Comparison of ENCODE assay signal across 8 cellular contexts in the genomic region with DNA sequence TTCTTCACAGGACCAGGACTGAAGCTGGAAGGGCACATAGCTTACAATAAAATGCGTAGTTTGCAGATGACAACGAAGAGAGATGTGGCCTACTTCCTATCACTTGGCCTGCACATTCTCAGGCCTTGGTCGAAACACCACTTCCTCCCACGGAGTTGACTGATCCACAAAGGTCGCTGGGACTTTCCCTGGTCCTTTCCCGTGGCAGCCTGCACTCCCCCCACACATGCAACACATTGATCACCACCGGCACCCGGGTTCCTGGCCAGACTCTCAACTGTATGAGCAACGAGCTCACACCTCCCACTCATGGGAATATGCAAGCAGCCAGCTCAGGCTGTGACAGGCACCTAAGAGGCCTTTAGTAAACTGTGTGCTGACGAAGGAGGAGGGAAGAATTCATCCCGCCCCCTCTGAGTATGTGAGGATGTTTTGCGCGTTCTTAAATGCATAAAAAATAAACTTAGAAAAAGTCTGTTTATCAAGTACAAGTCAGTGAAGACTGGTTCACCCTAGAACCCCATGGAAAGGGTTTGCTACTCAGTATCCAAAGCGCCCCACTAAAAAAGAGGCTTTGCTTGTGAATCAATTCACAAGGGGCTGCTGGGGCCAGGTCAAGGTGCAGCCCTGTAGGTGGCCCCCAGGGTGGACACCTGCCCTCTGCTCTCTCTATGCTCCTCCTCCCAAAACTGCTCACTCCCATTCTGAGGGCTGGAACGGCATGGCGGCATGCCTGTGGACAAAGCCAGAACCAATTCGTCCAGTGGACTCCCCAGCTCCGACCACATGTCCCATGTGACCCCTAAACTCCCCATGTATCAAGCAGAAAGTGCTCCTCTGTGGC.
DNase-seq lines count a peak whose midpoint lies in the region; ATAC-seq and TF ChIP-seq lines count a peak whose summit lies in the region.

No MANE protein-coding gene starts in this region.

- ATAC-seq in GM19023 (IDR thresholded peaks at IDR 0.05; ENCODE audit: unreplicated experiment) (peak; percentile 93), HG03097 (IDR thresholded peaks at IDR 0.05; ENCODE audit: low FRiP score, unreplicated experiment) (peak; percentile 79), foreskin keratinocyte (no peak)
- ATAC-seq in activated CD8-positive, alpha-beta T cell treated with anti-CD3 and anti-CD28 coated beads for 36 hours, result peak; percentile 88

- peaks cover 36% of the 10 kb centered on the region for H3K9me3 Mint-ChIP-seq in activated CD8-positive, alpha-beta T cell treated with anti-CD3 and anti-CD28 coated beads for 36 hours

- DNase-seq in activated CD8-positive, alpha-beta T cell treated with anti-CD3 and anti-CD28 coated beads for 36 hours, result peak; percentile 96
- DNase-seq in glomerular endothelial cell (ENCODE audit: extremely low read depth, low read depth, low spot score) (peak; percentile 7), SW480 (ENCODE audit: low spot score) (no peak), foreskin keratinocyte (no peak), NOMO-1 (lab: John Stamatoyannopoulos, UW; ENCODE audit: unreplicated experiment in 2 of 2) (no peak)
- DNase-seq in stimulated activated CD8-positive, alpha-beta memory T cell treated with anti-CD3 and anti-CD28 coated beads, Interleukin-7, amount 100 ng/mL, for 4 hours (ENCODE audit: low read depth in 2 of 2), result peak; percentile 64 to 67

- peak overlapping the region; percentile 99 for H3K27ac Mint-ChIP-seq in activated CD8-positive, alpha-beta T cell treated with anti-CD3 and anti-CD28 coated beads for 36 hours

- CTCF ChIA-PET in activated CD8-positive, alpha-beta T cell treated with anti-CD3 and anti-CD28 coated beads for 36 hours (lab: Charles Lee), result interaction anchor here (0.7 to 1.3 kb wide), 5 partner anchors 12 to 156 kb away, joined by 3 to 5 read pairs (median 3); partner anchors contain the start of gene TRAPPC12

- no peaks in the 10 kb centered on the region for H3K27me3 ChIP-seq in foreskin keratinocyte

- no peaks in the 10 kb centered on the region for H3K4me1 ChIP-seq in foreskin keratinocyte

- H3K27me3 Mint-ChIP-seq in activated CD8-positive, alpha-beta T cell treated with anti-CD3 and anti-CD28 coated beads for 36 hours, result no peaks in the 10 kb centered on the region

- POLR2A ChIA-PET in activated CD8-positive, alpha-beta T cell treated with anti-CD3 and anti-CD28 coated beads for 36 hours (lab: Charles Lee), result interaction anchor here (1.2 to 1.6 kb wide), 4 partner anchors 18 to 155 kb away, joined by 3 to 8 read pairs (median 6); partner anchors contain the start of gene EIPR1

- peaks cover 35% of the 10 kb centered on the region for H3K4me1 Mint-ChIP-seq in activated CD8-positive, alpha-beta T cell treated with anti-CD3 and anti-CD28 coated beads for 36 hours (ENCODE audit: low read depth)

- intact Hi-C loops in activated CD8-positive, alpha-beta T cell treated with anti-CD3 and anti-CD28 coated beads for 36 hours (cut with micrococcal nuclease), result no loop called here

- H3K27ac ChIP-seq in foreskin keratinocyte, result no peak overlapping the region

- H3K36me3 Mint-ChIP-seq in activated CD8-positive, alpha-beta T cell treated with anti-CD3 and anti-CD28 coated beads for 36 hours (ENCODE audit: low read depth), result peaks cover 51% of the 10 kb centered on the region

- H3K4me3 Mint-ChIP-seq in activated CD8-positive, alpha-beta T cell treated with anti-CD3 and anti-CD28 coated beads for 36 hours, result peak overlapping the region; percentile 46

- no peak for TF ChIP-seq CTCF in activated CD8-positive, alpha-beta T cell treated with anti-CD3 and anti-CD28 coated beads for 36 hours (IDR thresholded peaks at IDR 0.05)
- TF ChIP-seq CTCF in foreskin keratinocyte (conservative IDR thresholded peaks at IDR 0.05), result no peak

Comparison
In these comparisons a context has a peak if more than half of its experiments do, and no peak if none do; other contexts are left out.
1. DNase-seq: peak in activated CD8-positive, alpha-beta T cell treated with anti-CD3 and anti-CD28 coated beads for 36 hours (single experiment), glomerular endothelial cell (single experiment) and stimulated activated CD8-positive, alpha-beta memory T cell treated with anti-CD3 and anti-CD28 coated beads, Interleukin-7, amount 100 ng/mL, for 4 hours (2 of 2); none in SW480 (single experiment), foreskin keratinocyte (0 of 2) and NOMO-1 (0 of 2).